In genomic region chr7:44045226-44046014, GRCh38 we compare ENCODE assay signal across 8 cellular contexts. TPM values are rescaled to one million over a fixed set of nuclear protein-coding genes. Genes with fewer than 3 reads are reported as not detected.
DNase-seq lines count a peak whose midpoint lies in the region; ATAC-seq and TF ChIP-seq lines count a peak whose summit lies in the region.

No MANE protein-coding gene starts in this region.

- in situ Hi-C loops in mammary epithelial cell (cut with MboI; ENCODE audit: low sequenced_read_pairs in 2 of 2): no loop called here

- intact Hi-C loops in mammary epithelial cell (cut with micrococcal nuclease): no loop called here

- H3K4me3 ChIP-seq in mammary epithelial cell (replicated peaks in 1 of 3; ENCODE audit: insufficient read depth in 1 of 3, low read depth in 2 of 3, low read length in 3 of 3): peak overlapping the region; percentile 93 to 97 (median 96)
- peak overlapping the region; percentile 88 for H3K4me3 ChIP-seq in mononuclear cell (ENCODE audit: low read length)

- peak overlapping the region; percentile 73 for H3K9ac ChIP-seq in mammary epithelial cell (ENCODE audit: insufficient read depth, low read length)

- peak overlapping the region; percentile 59 for H3K27ac ChIP-seq in mammary epithelial cell (ENCODE audit: insufficient read depth, low read depth, low read length)

- H3K9me3 ChIP-seq in mammary epithelial cell (replicated peaks; ENCODE audit: insufficient read depth, low read length): no peaks in the 10 kb centered on the region
- no peaks in the 10 kb centered on the region for H3K9me3 ChIP-seq in mononuclear cell (ENCODE audit: low read depth, low read length)

- CTCF ChIA-PET in mammary epithelial cell (lab: Charles Lee; ENCODE audit: low non-redundant PET): no interaction called here

- H3K4me2 ChIP-seq in mammary epithelial cell (ENCODE audit: insufficient read depth, low read depth, low read length): peak overlapping the region; percentile 95

- ATAC-seq in GM18498 (IDR thresholded peaks at IDR 0.05; ENCODE audit: unreplicated experiment) (peak; percentile 2), GM18502 (IDR thresholded peaks at IDR 0.05; ENCODE audit: poor library complexity, unreplicated experiment) (no peak)

- no peak for TF ChIP-seq CTCF in mammary epithelial cell (conservative IDR thresholded peaks at IDR 0.05 in 1 of 2, IDR thresholded peaks at IDR 0.05 in 1 of 2; ENCODE audit: extremely low read depth in 1 of 2, insufficient read depth in 1 of 2, low read depth in 1 of 2, low read length in 2 of 2)

- H3K4me1 ChIP-seq in mammary epithelial cell (ENCODE audit: insufficient read depth, low read length) (peaks cover 22% of the 10 kb centered on the region), mononuclear cell (ENCODE audit: insufficient read depth, low read length) (peaks cover 66% of the 10 kb centered on the region)

- H4K20me1 ChIP-seq in mammary epithelial cell (ENCODE audit: insufficient read depth, low read length): no peaks in the 10 kb centered on the region

- H2AFZ ChIP-seq in mammary epithelial cell (ENCODE audit: low read depth, low read length): peak overlapping the region; percentile 93

- WGBS in mammary epithelial cell (ENCODE audit: low coverage, missing lambda C conversion rate): 12% methylated on average over 12 of the region's 15 CpGs

- DNase-seq in M059J (ENCODE audit: low read depth) (peak; percentile 66), mammary epithelial cell (no peak), NCI-H187 (lab: John Stamatoyannopoulos, UW) (no peak), UCSD-AML1 (lab: John Stamatoyannopoulos, UW; ENCODE audit: unreplicated experiment) (no peak), amniotic stem cell (lab: John Stamatoyannopoulos, UW) (no peak)

- BruUV-seq in mammary epithelial cell (replicated peaks; lab: Mats Ljungman, UMichigan): TSS peak; percentile 16

- H3K36me3 ChIP-seq in mammary epithelial cell (ENCODE audit: insufficient read depth, low read length): peaks cover 10% of the 10 kb centered on the region

- dilution Hi-C loops in mammary epithelial cell (cut with HindIII; ENCODE audit: low sequenced_read_pairs): no loop called here

- H3K27me3 ChIP-seq in mammary epithelial cell (ENCODE audit: insufficient read depth, low read length) (no peaks in the 10 kb centered on the region), mononuclear cell (ENCODE audit: insufficient read depth, low read length) (no peaks in the 10 kb centered on the region)

- H3K79me2 ChIP-seq in mammary epithelial cell (ENCODE audit: insufficient read depth, low read length): peaks cover 57% of the 10 kb centered on the region

RNA-seq across cellular contexts. Expression of gene DBNL, which starts 0.9 kb away (rescaled TPM):
- total RNA-seq in M059J (2014; rRNA removed; shearing (Covaris generic)): 110 and 183 TPM in 2 replicates
- total RNA-seq in mammary epithelial cell (10 to 100 TPM; 89.1 to 90.9 TPM), mononuclear cell (100 TPM)
- 130 TPM for polyA plus RNA-seq in mammary epithelial cell
- 96.7 TPM for polyA minus RNA-seq in mammary epithelial cell

RNA-seq across cellular contexts. Expression of gene PGAM2, which starts 19.9 kb away (rescaled TPM):
- 1.2 TPM in 2 replicates for total RNA-seq in M059J (2014; rRNA removed; shearing (Covaris generic))
- total RNA-seq in mammary epithelial cell (not detected), mononuclear cell (0.63 TPM)
- polyA plus RNA-seq in mammary epithelial cell: not detected
- polyA minus RNA-seq in mammary epithelial cell: not detected

RNA-seq across cellular contexts. Expression of gene POLM, which starts 36.9 kb away (rescaled TPM):
- 18.0 and 33.6 TPM in 2 replicates for total RNA-seq in M059J (2014; rRNA removed; shearing (Covaris generic))
- 10 to 100 TPM; 11.8 to 18.7 TPM for total RNA-seq in mammary epithelial cell
- polyA plus RNA-seq in mammary epithelial cell: 5.3 TPM
- polyA minus RNA-seq in mammary epithelial cell: 4.8 TPM
- 15.6 TPM for total RNA-seq in mononuclear cell

RNA-seq across cellular contexts. Expression of gene SPDYE1, which starts 47.7 kb away (rescaled TPM):
- not detected in 2 replicates for total RNA-seq in M059J (2014; rRNA removed; shearing (Covaris generic))
- total RNA-seq in mammary epithelial cell (under 1 TPM in 1 of 2 donors, not detected in 1; under 0.01 TPM), mononuclear cell (under 0.01 TPM)
- not detected for polyA plus RNA-seq in mammary epithelial cell
- polyA minus RNA-seq in mammary epithelial cell: not detected

RNA-seq across cellular contexts. Expression of gene AEBP1, which starts 58.7 kb away (rescaled TPM):
- total RNA-seq in M059J (2014; rRNA removed; shearing (Covaris generic)): 0.44 TPM in 1 of 2 replicates, not detected in the other
- total RNA-seq in mammary epithelial cell (10 to 100 TPM in 1 of 2 donors, under 1 TPM in 1; 0.24 to 16.7 TPM), mononuclear cell (5.4 TPM)
- 0.06 TPM for polyA plus RNA-seq in mammary epithelial cell
- 5.3 TPM for polyA minus RNA-seq in mammary epithelial cell
